2 cellular contexts compared by ENCODE assay signal in genomic region chr5:146052780-146053179, GRCh38.
TF ChIP-seq lines count a peak whose summit lies in the region.

No MANE protein-coding gene starts in this region.

TF ChIP-seq in IMR-90, 13 proteins besides CTCF, POLR2A, EP300 and RAD21:
- no peak for TF ChIP-seq MAZ (IDR thresholded peaks at IDR 0.05; ENCODE audit: borderline replicate concordance, low read depth, low read length)
- no peak for TF ChIP-seq NFE2L2 (IDR thresholded peaks at IDR 0.05; ENCODE audit: low read depth, low read length)
- TF ChIP-seq USF2 (IDR thresholded peaks at IDR 0.05; ENCODE audit: low read depth, low read length), result no peak

TF ChIP-seq in K562, 482 proteins besides CTCF, POLR2A, EP300 and RAD21:
- no peak for TF ChIP-seq BACH1 (tag; IDR thresholded peaks at IDR 0.05)
- TF ChIP-seq MGA (IDR thresholded peaks at IDR 0.05), result no peak
- TF ChIP-seq HDAC1 (IDR thresholded peaks at IDR 0.05), result no peak
- TF ChIP-seq ZNF707 (CRISPR knock-in tag; conservative IDR thresholded peaks at IDR 0.05), result no peak
- no peak for TF ChIP-seq NCOA1 (IDR thresholded peaks at IDR 0.05; ENCODE audit: low read depth)
